9 cellular contexts compared by ENCODE assay signal in genomic region chr5:111755942-111756353, GRCh38. TPM values are rescaled to one million over a fixed set of nuclear protein-coding genes. Genes with fewer than 3 reads are reported as not detected.
A peak's percentile ranks its signal among the peaks of the same experiment; 100 is the strongest.
DNase-seq lines count a peak whose midpoint lies in the region; ATAC-seq and TF ChIP-seq lines count a peak whose summit lies in the region.
"Had no signal": no experiment of that assay in that cellular context is flagged by ENCODE, and none has a peak within 500 bp of the region (broad histone marks: within the 10 kb centered on the region; RNA-seq: fewer than 3 reads in every experiment).

No MANE protein-coding gene starts in this region.

- peak overlapping the region; percentile 91 for H3K27ac Mint-ChIP-seq in T-helper 2 cell treated with Interferon-gamma antibody and Interleukin-4, amounts not matched to agents 5 μg/mL and 100 μg/mL, for 36 hours

- H3K4me3 Mint-ChIP-seq in T-helper 2 cell treated with Interferon-gamma antibody and Interleukin-4, amounts not matched to agents 5 μg/mL and 100 μg/mL, for 36 hours: peak overlapping the region; percentile 91

- no peak for TF ChIP-seq POLR2A in prostate gland (IDR thresholded peaks at IDR 0.05)

- no peak overlapping the region for H2AFZ ChIP-seq in fibroblast of lung (ENCODE audit: low read length)

- H3K79me2 ChIP-seq in fibroblast of lung (ENCODE audit: control insufficient read depth, insufficient read depth, low read length): peaks cover 56% of the 10 kb centered on the region

- no peak for ATAC-seq in HG02571 (IDR thresholded peaks at IDR 0.05; ENCODE audit: unreplicated experiment)

- H3K27ac ChIP-seq in fibroblast of lung (ENCODE audit: insufficient read depth, low read length): peak overlapping the region; percentile 71
- peak overlapping the region; percentile 76 to 83 for H3K27ac ChIP-seq in prostate gland

- H3K4me3 ChIP-seq in fibroblast of lung (replicated peaks in 1 of 4; ENCODE audit: control extremely low read depth in 1 of 4, insufficient read depth in 1 of 4, low read depth in 3 of 4, low read length in 4 of 4) (peak overlapping the region; percentile 72 to 99 (median 85)), prostate gland (peak overlapping the region in 1 of 2 donors; percentile 45)

- no peaks in the 10 kb centered on the region for H3K9me3 ChIP-seq in fibroblast of lung (ENCODE audit: control insufficient read depth, insufficient read depth, low read depth, low read length)
- H3K9me3 ChIP-seq in prostate gland: no peaks in the 10 kb centered on the region

- no peak for TF ChIP-seq CTCF in fibroblast of lung (conservative IDR thresholded peaks at IDR 0.05 in 1 of 2, IDR thresholded peaks at IDR 0.05 in 1 of 2; ENCODE audit: low read depth in 1 of 2, low read length in 2 of 2)
- no peak for TF ChIP-seq CTCF in prostate gland (IDR thresholded peaks at IDR 0.05)

- peaks cover 32% of the 10 kb centered on the region for H3K4me1 Mint-ChIP-seq in T-helper 2 cell treated with Interferon-gamma antibody and Interleukin-4, amounts not matched to agents 5 μg/mL and 100 μg/mL, for 36 hours (ENCODE audit: low read depth)

- no peaks in the 10 kb centered on the region for H3K36me3 ChIP-seq in fibroblast of lung (ENCODE audit: control insufficient read depth, insufficient read depth, low read length)
- no peaks in the 10 kb centered on the region for H3K36me3 ChIP-seq in prostate gland

- H3K4me1 ChIP-seq in fibroblast of lung (ENCODE audit: control insufficient read depth, extremely low read depth, insufficient read depth, low read length): no peaks in the 10 kb centered on the region
- no peaks in the 10 kb centered on the region for H3K4me1 ChIP-seq in prostate gland (replicated peaks)

- H4K20me1 ChIP-seq in fibroblast of lung (ENCODE audit: control insufficient read depth, extremely low read depth, insufficient read depth, low read length): no peaks in the 10 kb centered on the region

- H3K9me3 Mint-ChIP-seq in T-helper 2 cell treated with Interferon-gamma antibody and Interleukin-4, amounts not matched to agents 5 μg/mL and 100 μg/mL, for 36 hours: no peaks in the 10 kb centered on the region
- H3K9me3 Mint-ChIP-seq: central memory CD8-positive, alpha-beta T cell had no signal

- peak overlapping the region; percentile 87 for H3K4me2 ChIP-seq in fibroblast of lung (ENCODE audit: extremely low read depth, insufficient read depth, low read length)

- H3K27me3 ChIP-seq in fibroblast of lung (ENCODE audit: control insufficient read depth, insufficient read depth, low read length) (no peaks in the 10 kb centered on the region), prostate gland (replicated peaks; ENCODE audit: insufficient read depth) (no peaks in the 10 kb centered on the region)

- peaks cover 11% of the 10 kb centered on the region for H3K36me3 Mint-ChIP-seq in T-helper 2 cell treated with Interferon-gamma antibody and Interleukin-4, amounts not matched to agents 5 μg/mL and 100 μg/mL, for 36 hours (ENCODE audit: low read depth)

- intact Hi-C loops in prostate gland (cut with DNase I): loop anchor here (2.0 to 10.0 kb wide), 5 partner anchors 13 to 389 kb away; partner anchors contain the start of gene STARD4

- no peaks in the 10 kb centered on the region for H3K27me3 Mint-ChIP-seq in T-helper 2 cell treated with Interferon-gamma antibody and Interleukin-4, amounts not matched to agents 5 μg/mL and 100 μg/mL, for 36 hours (ENCODE audit: low read depth)

- H3K9ac ChIP-seq in fibroblast of lung (ENCODE audit: insufficient read depth, low read length): no peak overlapping the region

- DNase-seq in T-helper 2 cell treated with Interferon-gamma antibody and Interleukin-4, amounts not matched to agents 5 μg/mL and 100 μg/mL, for 36 hours (ENCODE audit: low spot score): no peak
- DNase-seq in T-helper 2 cell: no peak
- DNase-seq in RPMI8226: peak; percentile 15
- peak; percentile 64 to 67 for DNase-seq in fibroblast of lung (ENCODE audit: low read depth in 2 of 2)
- DNase-seq in prostate gland (ENCODE audit: low spot score): no peak
- no peak for DNase-seq in DMS153 (lab: John Stamatoyannopoulos, UW)
- DNase-seq in kidney glomerular epithelial cell (lab: John Stamatoyannopoulos, UW): no peak

- WGBS in prostate gland: 4% methylated on average over 5 of the region's 5 CpGs

RNA-seq across cellular contexts. Expression of gene NREP, which starts 1.0 kb away (rescaled TPM):
- total RNA-seq in fibroblast of lung (56.8 and 86.0 TPM in 2 replicates), prostate gland (10 to 100 TPM in 1 of 2 donors, 1 to 10 TPM in 1; 7.6 to 28.2 TPM)
- 149 and 364 TPM in 2 replicates for polyA plus RNA-seq in fibroblast of lung
- polyA plus RNA-seq in fibroblast of lung (2012): 64.0 and 156 TPM in 2 replicates
- polyA minus RNA-seq in fibroblast of lung (ENCODE audit: low replicate concordance): 14.6 and 34.6 TPM in 2 replicates

Comparison
In these comparisons a context has a peak if more than half of its experiments do, and no peak if none do; other contexts are left out.
1. DNase-seq: peak in RPMI8226 (single experiment) and fibroblast of lung (2 of 2); none in T-helper 2 cell treated with Interferon-gamma antibody and Interleukin-4, amounts not matched to agents 5 μg/mL and 100 μg/mL, for 36 hours (single experiment), T-helper 2 cell (0 of 5), prostate gland (single experiment), DMS153 (single experiment) and kidney glomerular epithelial cell (single experiment).